In the genomic region with DNA sequence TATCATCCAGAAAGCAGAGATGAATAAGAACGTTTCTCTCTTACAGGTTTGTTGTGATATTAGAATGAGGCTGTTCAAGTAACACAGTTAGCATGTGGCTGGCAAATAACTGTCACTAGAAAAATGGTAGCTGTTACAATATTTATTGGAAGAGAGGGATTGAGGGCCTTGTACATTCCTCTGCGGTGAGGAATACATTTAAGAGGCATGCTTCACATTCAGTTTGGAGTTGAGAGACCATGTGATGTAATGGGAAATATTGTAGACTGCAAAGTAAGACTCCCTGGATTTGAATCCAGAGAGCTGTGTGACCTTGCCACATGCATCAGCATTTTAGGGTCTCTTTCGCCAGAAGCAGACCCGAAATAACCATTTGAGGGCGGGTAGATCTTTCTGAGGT, we compare ENCODE assay signal across 29 cellular contexts.
DNase-seq lines count a peak whose midpoint lies in the region; ATAC-seq and TF ChIP-seq lines count a peak whose summit lies in the region.
"Had no signal": no experiment of that assay in that cellular context is flagged by ENCODE, and none has a peak within 500 bp of the region (broad histone marks: within the 10 kb centered on the region; RNA-seq: fewer than 3 reads in every experiment).

No MANE protein-coding gene starts in this region.

- no peak overlapping the region for H3K27ac ChIP-seq in upper lobe of right lung
- H3K27ac ChIP-seq: body of pancreas, epithelial cell of prostate, heart right ventricle, KMS-11, neural progenitor cell, right atrium auricular region, SK-N-MC, spleen, tibial nerve, VCaP had no signal

- CTCF ChIA-PET in activated naive CD4-positive, alpha-beta T cell treated with anti-CD3 and anti-CD28 coated beads, Interleukin-2, amount 10 ng/mL, durations not matched to agents 7 days and 5 days (lab: Charles Lee) = no interaction called here

- no peaks in the 10 kb centered on the region for H3K27me3 ChIP-seq in upper lobe of right lung
- H3K27me3 ChIP-seq: body of pancreas, heart right ventricle, neural progenitor cell, right atrium auricular region, spleen, tibial nerve had no signal

- intact Hi-C loops in upper lobe of right lung (cut with DNase I) = no loop called here

- H3K4me3 Mint-ChIP-seq in activated naive CD4-positive, alpha-beta T cell treated with anti-CD3 and anti-CD28 coated beads, Interleukin-2, amount 10 ng/mL, durations not matched to agents 7 days and 5 days = no peak overlapping the region
- no peak overlapping the region for H3K4me3 Mint-ChIP-seq in naive thymus-derived CD8-positive, alpha-beta T cell
- H3K4me3 Mint-ChIP-seq: activated naive CD8-positive, alpha-beta T cell treated with anti-CD3 and anti-CD28 coated beads, Interleukin-2, amount 50 U/mL, for 24 hours; CD4-positive, alpha-beta T cell; neural progenitor cell; T-helper 2 cell treated with Interferon-gamma antibody and Interleukin-4, amounts not matched to agents 5 μg/mL and 100 μg/mL, for 36 hours had no signal

- H3K4me1 Mint-ChIP-seq in activated naive CD4-positive, alpha-beta T cell treated with anti-CD3 and anti-CD28 coated beads, Interleukin-2, amount 10 ng/mL, durations not matched to agents 7 days and 5 days = no peaks in the 10 kb centered on the region
- H3K4me1 Mint-ChIP-seq in naive thymus-derived CD8-positive, alpha-beta T cell = no peaks in the 10 kb centered on the region
- H3K4me1 Mint-ChIP-seq: neural progenitor cell had no signal

- no peak overlapping the region for H3K4me3 ChIP-seq in upper lobe of right lung
- H3K4me3 ChIP-seq: body of pancreas, heart right ventricle, lung, neural progenitor cell, right atrium auricular region, SK-N-MC, spleen, tibial nerve had no signal

- no peaks in the 10 kb centered on the region for H3K9me3 ChIP-seq in upper lobe of right lung
- H3K9me3 ChIP-seq: body of pancreas, heart right ventricle, right atrium auricular region, spleen, tibial nerve had no signal

- no peaks in the 10 kb centered on the region for H3K9me3 Mint-ChIP-seq in activated naive CD4-positive, alpha-beta T cell treated with anti-CD3 and anti-CD28 coated beads, Interleukin-2, amount 10 ng/mL, durations not matched to agents 7 days and 5 days
- no peaks in the 10 kb centered on the region for H3K9me3 Mint-ChIP-seq in naive thymus-derived CD8-positive, alpha-beta T cell
- H3K9me3 Mint-ChIP-seq: activated naive CD8-positive, alpha-beta T cell treated with anti-CD3 and anti-CD28 coated beads, Interleukin-2, amount 50 U/mL, for 24 hours; CD4-positive, alpha-beta T cell; neural progenitor cell; T-helper 2 cell treated with Interferon-gamma antibody and Interleukin-4, amounts not matched to agents 5 μg/mL and 100 μg/mL, for 36 hours had no signal

- no peaks in the 10 kb centered on the region for H3K36me3 ChIP-seq in upper lobe of right lung
- H3K36me3 ChIP-seq: heart right ventricle, neural progenitor cell, right atrium auricular region, spleen, tibial nerve had no signal

- H3K27me3 Mint-ChIP-seq in activated naive CD4-positive, alpha-beta T cell treated with anti-CD3 and anti-CD28 coated beads, Interleukin-2, amount 10 ng/mL, durations not matched to agents 7 days and 5 days = no peaks in the 10 kb centered on the region
- peaks cover 0 to 19% (median 3%) of the 10 kb centered on the region in 5 donors for H3K27me3 Mint-ChIP-seq in naive thymus-derived CD8-positive, alpha-beta T cell
- H3K27me3 Mint-ChIP-seq: activated naive CD8-positive, alpha-beta T cell treated with anti-CD3 and anti-CD28 coated beads, Interleukin-2, amount 50 U/mL, for 24 hours; CD4-positive, alpha-beta T cell had no signal

- POLR2A ChIA-PET in naive thymus-derived CD8-positive, alpha-beta T cell (lab: Charles Lee) = no interaction called here

- DNase-seq in EH (ENCODE audit: low read depth) (peak; percentile 91), LHCN-M2 (ENCODE audit: low read depth) (peak; percentile 26), dedifferentiated amniotic fluid mesenchymal stem cell (ENCODE audit: extremely low spot score) (peak; percentile 21), upper lobe of right lung (no peak), HUDEP-2 (lab: John Stamatoyannopoulos, UW; ENCODE audit: unreplicated experiment in 76 of 76) (no peak)
- DNase-seq in activated naive CD4-positive, alpha-beta T cell treated with anti-CD3 and anti-CD28 coated beads, Interleukin-2, amount 10 ng/mL, durations not matched to agents 7 days and 5 days = no peak
- no peak for DNase-seq in naive thymus-derived CD8-positive, alpha-beta T cell
- DNase-seq: activated CD4-positive, alpha-beta T cell treated with anti-CD3 and anti-CD28 coated beads for 4 hours; activated gamma-delta T cell; activated naive CD8-positive, alpha-beta T cell treated with anti-CD3 and anti-CD28 coated beads, Interleukin-2, amount 50 U/mL, for 24 hours; body of pancreas; CD4-positive, alpha-beta T cell; effector CD8-positive, alpha-beta T cell; foreskin melanocyte; heart right ventricle; kidney glomerular epithelial cell; MV-4-11; NCI-H146; OCI-M1; spleen had no signal

- H3K36me3 Mint-ChIP-seq in activated naive CD4-positive, alpha-beta T cell treated with anti-CD3 and anti-CD28 coated beads, Interleukin-2, amount 10 ng/mL, durations not matched to agents 7 days and 5 days = no peaks in the 10 kb centered on the region
- no peaks in the 10 kb centered on the region for H3K36me3 Mint-ChIP-seq in naive thymus-derived CD8-positive, alpha-beta T cell
- H3K36me3 Mint-ChIP-seq: neural progenitor cell had no signal

- ATAC-seq in upper lobe of right lung = peak; percentile 46
- no peak for ATAC-seq in naive thymus-derived CD8-positive, alpha-beta T cell
- ATAC-seq: activated naive CD8-positive, alpha-beta T cell treated with anti-CD3 and anti-CD28 coated beads, Interleukin-2, amount 50 U/mL, for 24 hours; body of pancreas; heart right ventricle had no signal

- H3K4me1 ChIP-seq in upper lobe of right lung = peaks cover 4% of the 10 kb centered on the region
- H3K4me1 ChIP-seq: neural progenitor cell, right atrium auricular region had no signal

- no peak overlapping the region for H3K27ac Mint-ChIP-seq in activated naive CD4-positive, alpha-beta T cell treated with anti-CD3 and anti-CD28 coated beads, Interleukin-2, amount 10 ng/mL, durations not matched to agents 7 days and 5 days
- no peak overlapping the region for H3K27ac Mint-ChIP-seq in naive thymus-derived CD8-positive, alpha-beta T cell
- H3K27ac Mint-ChIP-seq: activated naive CD8-positive, alpha-beta T cell treated with anti-CD3 and anti-CD28 coated beads, Interleukin-2, amount 50 U/mL, for 24 hours; CD4-positive, alpha-beta T cell; neural progenitor cell; T-helper 2 cell treated with Interferon-gamma antibody and Interleukin-4, amounts not matched to agents 5 μg/mL and 100 μg/mL, for 36 hours had no signal

- no peak for TF ChIP-seq CTCF in upper lobe of right lung (IDR thresholded peaks at IDR 0.05)

Comparison
In these comparisons a context has a peak if more than half of its experiments do, and no peak if none do; other contexts are left out.
1. DNase-seq: peak in EH (single experiment), LHCN-M2 (single experiment) and dedifferentiated amniotic fluid mesenchymal stem cell (single experiment); none in upper lobe of right lung (single experiment), activated naive CD4-positive, alpha-beta T cell treated with anti-CD3 and anti-CD28 coated beads, Interleukin-2, amount 10 ng/mL, durations not matched to agents 7 days and 5 days (single experiment), HUDEP-2 (0 of 76) and naive thymus-derived CD8-positive, alpha-beta T cell (0 of 10).